In genomic region chr6:105179244-105180065, GRCh38 we compare ENCODE assay signal across 9 cellular contexts. TPM values are rescaled to one million over a fixed set of nuclear protein-coding genes. Genes with fewer than 3 reads are reported as not detected.
A peak's percentile ranks its signal among the peaks of the same experiment; 100 is the strongest.
DNase-seq lines count a peak whose midpoint lies in the region; ATAC-seq, FAIRE-seq and TF ChIP-seq lines count a peak whose summit lies in the region.
"Had no signal": no experiment of that assay in that cellular context is flagged by ENCODE, and none has a peak within 500 bp of the region (broad histone marks: within the 10 kb centered on the region; RNA-seq: fewer than 3 reads in every experiment).

Gene POPDC3, minus strand, starts transcription at chr6:105180014. Its CDS starts 18,105 bp downstream, at chr6:105161909.

- H3K36me3 Mint-ChIP-seq in activated CD8-positive, alpha-beta T cell treated with anti-CD3 and anti-CD28 coated beads for 36 hours (ENCODE audit: low read depth), result no peaks in the 10 kb centered on the region

- no peak within 1 kb of the TSS for H3K27ac Mint-ChIP-seq in activated CD8-positive, alpha-beta T cell treated with anti-CD3 and anti-CD28 coated beads for 36 hours

- H3K27ac ChIP-seq in pancreas, result no peak within 1 kb of the TSS

- H3K27me3 ChIP-seq in pancreas, result peaks cover 0 to 4% (median 0%) of the 10 kb centered on the region in 4 donors

- ATAC-seq in HG02938 (IDR thresholded peaks at IDR 0.05; ENCODE audit: unreplicated experiment) (peak; percentile 50), Right ventricle myocardium superior (ENCODE audit: poor library complexity) (peak; percentile 78), pancreas (peak in 3 of 4 donors; percentile 64 to 70 (median 68)), HG03139 (IDR thresholded peaks at IDR 0.05; ENCODE audit: unreplicated experiment) (no peak)
- peak; percentile 51 for ATAC-seq in activated CD8-positive, alpha-beta T cell treated with anti-CD3 and anti-CD28 coated beads for 36 hours

- no peaks in the 10 kb centered on the region for H3K9me3 Mint-ChIP-seq in activated CD8-positive, alpha-beta T cell treated with anti-CD3 and anti-CD28 coated beads for 36 hours

- peak within 1 kb of the TSS; percentile 56 for H3K4me3 Mint-ChIP-seq in activated CD8-positive, alpha-beta T cell treated with anti-CD3 and anti-CD28 coated beads for 36 hours

- DNase-seq in DMS79 (lab: John Stamatoyannopoulos, UW) (peak; percentile 9), DMS79 treated with DMSO at 0.1 percent for 48 hours (lab: John Stamatoyannopoulos, UW) (no peak), Right ventricle myocardium superior (no peak), pancreas (peak in 3 of 6 donors; percentile 10 to 67 (median 63)), mucosa of gallbladder (ENCODE audit: low spot score) (no peak)
- peak; percentile 7 for DNase-seq in activated CD8-positive, alpha-beta T cell treated with anti-CD3 and anti-CD28 coated beads for 36 hours

- CTCF ChIA-PET in activated CD8-positive, alpha-beta T cell treated with anti-CD3 and anti-CD28 coated beads for 36 hours (lab: Charles Lee), result no interaction called here

- WGBS in pancreas, 2 donors, result 2 to 5% methylated on average over 45 to 90 of the region's 90 CpGs

- peaks cover 4% of the 10 kb centered on the region for H3K4me1 Mint-ChIP-seq in activated CD8-positive, alpha-beta T cell treated with anti-CD3 and anti-CD28 coated beads for 36 hours (ENCODE audit: low read depth)

- H3K27me3 Mint-ChIP-seq in activated CD8-positive, alpha-beta T cell treated with anti-CD3 and anti-CD28 coated beads for 36 hours, result peaks cover 55% of the 10 kb centered on the region

- no peak for TF ChIP-seq CTCF in activated CD8-positive, alpha-beta T cell treated with anti-CD3 and anti-CD28 coated beads for 36 hours (IDR thresholded peaks at IDR 0.05)
- TF ChIP-seq CTCF in pancreas (IDR thresholded peaks at IDR 0.05), result no peak

- intact Hi-C loops in activated CD8-positive, alpha-beta T cell treated with anti-CD3 and anti-CD28 coated beads for 36 hours (cut with micrococcal nuclease), result no loop called here
- intact Hi-C loops in Right ventricle myocardium superior (cut with DNase I), result no loop called here
- intact Hi-C loops in pancreas (cut with DNase I), result no loop called here

- H3K4me3 ChIP-seq in pancreas, result peak within 1 kb of the TSS; percentile 24 to 53 (median 32)

- H3K36me3 ChIP-seq in pancreas, result no peaks in the 10 kb centered on the region

- H3K9me3 ChIP-seq in pancreas, result no peaks in the 10 kb centered on the region

- POLR2A ChIA-PET in activated CD8-positive, alpha-beta T cell treated with anti-CD3 and anti-CD28 coated beads for 36 hours (lab: Charles Lee), result no interaction called here

- FAIRE-seq in pancreas (lab: Jason Lieb, UNC), result no peak
- FAIRE-seq: A204.1 had no signal

- H3K4me1 ChIP-seq in pancreas, result no peaks in the 10 kb centered on the region

RNA-seq across cellular contexts. Expression of gene POPDC3, which starts in this region (rescaled TPM):
- not detected for total RNA-seq in activated CD8-positive, alpha-beta T cell treated with anti-CD3 and anti-CD28 coated beads for 36 hours
- total RNA-seq in Right ventricle myocardium superior, result 50.1 TPM
- under 1 TPM in 2 of 6 donors, not detected in 4; 0.35 to 0.67 TPM for total RNA-seq in pancreas
- 1 to 10 TPM in 1 of 2 donors, under 1 TPM in 1; 0.84 to 3.0 TPM for polyA plus RNA-seq in pancreas
- 0.26 TPM for total RNA-seq in mucosa of gallbladder

Comparison
In these comparisons a context has a peak if more than half of its experiments do, and no peak if none do; other contexts are left out.
1. RNA of gene POPDC3 (total RNA-seq): 50.1 TPM in Right ventricle myocardium superior (single experiment); 0.26 TPM in mucosa of gallbladder (single experiment), 0.35 to 0.67 TPM in pancreas and not detected in activated CD8-positive, alpha-beta T cell treated with anti-CD3 and anti-CD28 coated beads for 36 hours; every median in the first group is over 10 times any median in the second.
2. Peak in DNase-seq and ATAC-seq in activated CD8-positive, alpha-beta T cell treated with anti-CD3 and anti-CD28 coated beads for 36 hours; RNA of the gene not detected or under 1 TPM.